20 cellular contexts compared by ENCODE assay signal in the genomic region with DNA sequence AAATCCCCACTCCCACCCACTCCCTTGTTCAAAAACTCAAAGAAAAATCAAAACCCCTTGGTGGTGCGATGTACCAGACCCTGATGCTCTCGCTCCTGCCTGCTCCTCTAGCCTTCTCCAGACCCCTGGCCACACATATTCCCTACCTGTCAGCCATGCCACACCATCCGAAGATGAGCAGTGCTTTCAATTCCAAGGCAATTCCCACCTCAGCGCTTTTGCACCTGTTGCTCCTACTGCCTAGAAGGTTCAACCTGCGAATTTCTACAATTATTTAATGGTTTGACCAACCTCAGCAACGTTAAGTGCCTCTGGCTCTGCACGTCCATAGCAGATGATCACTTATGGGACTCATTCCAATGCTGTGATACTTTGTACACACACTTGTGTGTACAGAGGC.
"Had no signal": no experiment of that assay in that cellular context is flagged by ENCODE, and none has a peak within 500 bp of the region (broad histone marks: within the 10 kb centered on the region; RNA-seq: fewer than 3 reads in every experiment).

No MANE protein-coding gene starts in this region.

- H3K27ac ChIP-seq: HL-60, SJSA1, SK-N-MC had no signal

- H3K27me3 ChIP-seq: SJSA1 had no signal

- H3K9me3 ChIP-seq: SJSA1 had no signal

- H3K4me3 ChIP-seq: SJSA1, SK-N-MC had no signal

- DNase-seq: KBM-7, MV-4-11, NCI-H1048, NCI-H1105, NCI-H1417, NCI-H1436 treated with DMSO at 0.1 percent for 48 hours, NCI-H1694 treated with DMSO at 0.1 percent for 48 hours, NCI-H1930, NCI-H2081, NCI-H2107, NCI-H2227 treated with DMSO at 0.1 percent for 48 hours, NCI-H524, NCI-H526 treated with DMSO at 0.1 percent for 48 hours, NCI-H82, Right ventricle myocardium superior, RPMI8226, SIG-M5 had no signal

- H3K36me3 ChIP-seq: SJSA1 had no signal
